Comparison of ENCODE assay signal across 19 cellular contexts in genomic region chr3:49966233-49966942, GRCh38. TPM values are rescaled to one million over a fixed set of nuclear protein-coding genes. Genes with fewer than 3 reads are reported as not detected.
DNase-seq lines count a peak whose midpoint lies in the region; ATAC-seq, FAIRE-seq and TF ChIP-seq lines count a peak whose summit lies in the region.
"Had no signal": no experiment of that assay in that cellular context is flagged by ENCODE, and none has a peak within 500 bp of the region (broad histone marks: within the 10 kb centered on the region; RNA-seq: fewer than 3 reads in every experiment).

No MANE protein-coding gene starts in this region.

- CTCF ChIA-PET in RWPE1 (lab: Yijun Ruan, JAX), result interaction anchor here (0.6 kb wide), 1 partner anchor 217 kb away, joined by 3 read pairs; no protein-coding TSS in a partner anchor

- no peak overlapping the region for H2AFZ ChIP-seq in keratinocyte (ENCODE audit: control insufficient read depth, low read length)

- no peak overlapping the region for H3K27ac Mint-ChIP-seq in stimulated activated naive CD8-positive, alpha-beta T cell treated with anti-CD3 and anti-CD28 coated beads, Interleukin-15, amount 100 ng/mL, for 72 hours

- H3K79me2 ChIP-seq in keratinocyte (ENCODE audit: control insufficient read depth, insufficient read depth, low read length), result peaks cover 46% of the 10 kb centered on the region

- H3K9me1 ChIP-seq in keratinocyte (ENCODE audit: control insufficient read depth, extremely low read depth, insufficient read depth, low read length), result no peaks in the 10 kb centered on the region

- no peaks in the 10 kb centered on the region for H3K9me3 ChIP-seq in keratinocyte (ENCODE audit: control insufficient read depth, low read depth, low read length)
- H3K9me3 ChIP-seq: left ventricle myocardium inferior, thyroid gland had no signal

- POLR2A ChIA-PET in RWPE1 (lab: Yijun Ruan, JAX; ENCODE audit: low non-redundant PET), result no interaction called here

- H3K9ac ChIP-seq in keratinocyte (ENCODE audit: control insufficient read depth, extremely low read depth, insufficient read depth, low read length), result no peak overlapping the region

- ATAC-seq in stimulated activated naive CD8-positive, alpha-beta T cell treated with anti-CD3 and anti-CD28 coated beads, Interleukin-15, Interleukin-2, amounts not matched to agents 100 U/mL and 50 U/mL, for 24 hours, result peak; percentile 55
- no peak for ATAC-seq in stimulated activated naive CD8-positive, alpha-beta T cell treated with anti-CD3 and anti-CD28 coated beads, Interleukin-15, amount 100 ng/mL, for 72 hours
- ATAC-seq in omental fat pad (ENCODE audit: low FRiP score), result no peak
- ATAC-seq: Panc1 had no signal

- peak; percentile 84 for FAIRE-seq in keratinocyte (lab: Jason Lieb, UNC)
- FAIRE-seq: GM18507 had no signal

- peaks cover 0 to 5% of the 10 kb centered on the region in 2 experiments for H3K36me3 ChIP-seq in keratinocyte (ENCODE audit: control insufficient read depth in 2 of 2, extremely low read depth in 1 of 2, insufficient read depth in 2 of 2, low read length in 2 of 2)
- H3K36me3 ChIP-seq in brain microvascular endothelial cell (replicated peaks), result no peaks in the 10 kb centered on the region

- H3K9me3 Mint-ChIP-seq in stimulated activated naive CD8-positive, alpha-beta T cell treated with anti-CD3 and anti-CD28 coated beads, Interleukin-15, amount 100 ng/mL, for 72 hours, result no peaks in the 10 kb centered on the region
- H3K9me3 Mint-ChIP-seq: CD8-positive, alpha-beta memory T cell had no signal

- H3K4me3 ChIP-seq in keratinocyte (ENCODE audit: control insufficient read depth in 2 of 3, extremely low read depth in 1 of 3, insufficient read depth in 2 of 3, low read depth in 1 of 3, low read length in 3 of 3) (no peak overlapping the region), brain microvascular endothelial cell (ENCODE audit: low read depth, low read length) (no peak overlapping the region)
- H3K4me3 ChIP-seq: left ventricle myocardium inferior, SK-N-MC, thyroid gland had no signal

- no peak overlapping the region for H3K27ac ChIP-seq in RWPE1
- H3K27ac ChIP-seq in keratinocyte (ENCODE audit: control insufficient read depth, insufficient read depth, low read length), result no peak overlapping the region
- H3K27ac ChIP-seq in brain microvascular endothelial cell, result no peak overlapping the region
- H3K27ac ChIP-seq: left ventricle myocardium inferior, SK-N-MC, thyroid gland had no signal

- no peak overlapping the region for H3K4me3 Mint-ChIP-seq in stimulated activated naive CD8-positive, alpha-beta T cell treated with anti-CD3 and anti-CD28 coated beads, Interleukin-15, amount 100 ng/mL, for 72 hours
- H3K4me3 Mint-ChIP-seq: CD8-positive, alpha-beta memory T cell had no signal

- TF ChIP-seq CTCF in RWPE1 (conservative IDR thresholded peaks at IDR 0.05; ENCODE audit: low read depth) (no peak), keratinocyte (optimal IDR thresholded peaks at IDR 0.05 in 1 of 3, IDR thresholded peaks at IDR 0.05 in 1 of 3, conservative IDR thresholded peaks at IDR 0.05 in 1 of 3; ENCODE audit: extremely low read depth in 1 of 3, insufficient read depth in 2 of 3, low read length in 3 of 3) (no peak), omental fat pad (IDR thresholded peaks at IDR 0.05) (no peak), brain microvascular endothelial cell (IDR thresholded peaks at IDR 0.05; ENCODE audit: low read depth, low read length, missing control alignments) (no peak)

- no peaks in the 10 kb centered on the region for H3K27me3 Mint-ChIP-seq in stimulated activated naive CD8-positive, alpha-beta T cell treated with anti-CD3 and anti-CD28 coated beads, Interleukin-15, amount 100 ng/mL, for 72 hours
- H3K27me3 Mint-ChIP-seq: CD8-positive, alpha-beta memory T cell had no signal

- in situ Hi-C loops in brain microvascular endothelial cell (cut with HindIII; ENCODE audit: low pct_ligation_motif_present, low sequenced_read_pairs), result no loop called here

- peaks cover 11% of the 10 kb centered on the region for H3K4me1 ChIP-seq in keratinocyte (ENCODE audit: control insufficient read depth, extremely low read depth, insufficient read depth, low read length)

- H3K27me3 ChIP-seq in keratinocyte (ENCODE audit: control insufficient read depth, extremely low read depth, insufficient read depth, low read length), result no peaks in the 10 kb centered on the region
- H3K27me3 ChIP-seq in brain microvascular endothelial cell (replicated peaks), result no peaks in the 10 kb centered on the region
- H3K27me3 ChIP-seq: thyroid gland had no signal

- peaks cover 5% of the 10 kb centered on the region for H3K4me1 Mint-ChIP-seq in stimulated activated naive CD8-positive, alpha-beta T cell treated with anti-CD3 and anti-CD28 coated beads, Interleukin-15, amount 100 ng/mL, for 72 hours

- H3K4me2 ChIP-seq in keratinocyte (ENCODE audit: control insufficient read depth, extremely low read depth, insufficient read depth, low read depth, low read length), result no peak overlapping the region

- H4K20me1 ChIP-seq in keratinocyte (ENCODE audit: control insufficient read depth, extremely low read depth, insufficient read depth, low read length), result no peaks in the 10 kb centered on the region

- DNase-seq in stimulated activated naive CD8-positive, alpha-beta T cell treated with anti-CD3 and anti-CD28 coated beads, Interleukin-15, Interleukin-2, amounts not matched to agents 100 U/mL and 50 U/mL, for 24 hours, result no peak
- no peak for DNase-seq in stimulated activated naive CD8-positive, alpha-beta T cell treated with anti-CD3 and anti-CD28 coated beads, Interleukin-15, amount 100 ng/mL, for 72 hours
- DNase-seq in RWPE1 (ENCODE audit: low spot score), result peak; percentile 20
- peak; percentile 15 for DNase-seq in keratinocyte (ENCODE audit: low read depth, low spot score)
- DNase-seq in omental fat pad (ENCODE audit: low spot score), result no peak
- no peak for DNase-seq in HT-29 (ENCODE audit: low spot score)
- DNase-seq in hypothalamus (lab: John Stamatoyannopoulos, UW), result no peak
- no peak for DNase-seq in brain microvascular endothelial cell
- DNase-seq: activated CD4-positive, CD25-positive, alpha-beta regulatory T cell treated with anti-CD3 and anti-CD28 coated beads, Interleukin-2, amount 50 U/mL, for 72 hours; caudate nucleus; CD8-positive, alpha-beta memory T cell; left ventricle myocardium inferior; NCI-H1417 treated with DMSO at 0.1 percent for 48 hours; NCI-H2171; T1000; thyroid gland had no signal

- dilution Hi-C loops in keratinocyte (cut with MboI; ENCODE audit: extremely low pct_ligation_motif_present, low sequenced_read_pairs), result loop anchor here (25.0 kb wide), 1 partner anchor 104 kb away; the partner anchor contains the start of genes CAMKV and TRAIP

RNA-seq across cellular contexts. Expression of gene RBM6, which starts 26.4 kb away (rescaled TPM):
- polyA plus RNA-seq in keratinocyte, result 34.3 to 43.2 TPM (median 36.4 TPM) in 3 replicates
- polyA plus RNA-seq in keratinocyte (2011; ENCODE audit: low read depth), result 73.6 TPM
- 20.5 and 27.8 TPM in 2 replicates for polyA plus RNA-seq in keratinocyte (2011; cell fraction: cytosol; rRNA removed)
- polyA plus RNA-seq in keratinocyte (2011; cell fraction: nucleus; rRNA removed), result 128 and 131 TPM in 2 replicates
- 33.0 and 37.4 TPM in 2 replicates for polyA plus RNA-seq in keratinocyte (2012; ENCODE audit: low replicate concordance)
- polyA minus RNA-seq in keratinocyte, result 16.3 to 42.3 TPM (median 16.9 TPM) in 3 replicates
- polyA minus RNA-seq in keratinocyte (2011; cell fraction: cytosol; rRNA and poly(A)+ RNA removed), result 15.2 TPM
- 29.2 and 61.6 TPM in 2 replicates for polyA minus RNA-seq in keratinocyte (2011; cell fraction: nucleus; rRNA and poly(A)+ RNA removed)
- total RNA-seq in omental fat pad, result 100 to 1,000 TPM in 1 of 4 donors, 10 to 100 TPM in 3; 62.3 to 137 (median 88.4) TPM
- total RNA-seq in HT-29 (2014; rRNA removed; shearing (Covaris generic)), result 17.4 and 23.7 TPM in 2 replicates

RNA-seq across cellular contexts. Expression of gene MON1A, which starts 36.8 kb away (rescaled TPM):
- 10.7 to 14.9 TPM (median 14.7 TPM) in 3 replicates for polyA plus RNA-seq in keratinocyte
- 4.0 TPM for polyA plus RNA-seq in keratinocyte (2011; ENCODE audit: low read depth)
- polyA plus RNA-seq in keratinocyte (2011; cell fraction: cytosol; rRNA removed), result 9.8 and 19.0 TPM in 2 replicates
- 11.0 and 15.9 TPM in 2 replicates for polyA plus RNA-seq in keratinocyte (2011; cell fraction: nucleus; rRNA removed)
- 8.3 and 14.7 TPM in 2 replicates for polyA plus RNA-seq in keratinocyte (2012; ENCODE audit: low replicate concordance)
- 7.8 to 23.6 TPM (median 11.8 TPM) in 3 replicates for polyA minus RNA-seq in keratinocyte
- 28.8 TPM for polyA minus RNA-seq in keratinocyte (2011; cell fraction: cytosol; rRNA and poly(A)+ RNA removed)
- 7.1 TPM in 2 replicates for polyA minus RNA-seq in keratinocyte (2011; cell fraction: nucleus; rRNA and poly(A)+ RNA removed)
- 10 to 100 TPM in 2 of 4 donors, 1 to 10 TPM in 2; 7.1 to 16.6 (median 10.5) TPM for total RNA-seq in omental fat pad
- 13.6 and 15.1 TPM in 2 replicates for total RNA-seq in HT-29 (2014; rRNA removed; shearing (Covaris generic))

Comparison
In these comparisons a context has a peak if more than half of its experiments do, and no peak if none do; other contexts are left out.
1. DNase-seq: peak in RWPE1 (single experiment) and keratinocyte (single experiment); none in stimulated activated naive CD8-positive, alpha-beta T cell treated with anti-CD3 and anti-CD28 coated beads, Interleukin-15, Interleukin-2, amounts not matched to agents 100 U/mL and 50 U/mL, for 24 hours (single experiment), stimulated activated naive CD8-positive, alpha-beta T cell treated with anti-CD3 and anti-CD28 coated beads, Interleukin-15, amount 100 ng/mL, for 72 hours (0 of 2), omental fat pad (single experiment), HT-29 (single experiment), hypothalamus (0 of 51) and brain microvascular endothelial cell (single experiment).